Comparison of ENCODE assay signal across 9 cellular contexts in genomic region chr4:111475001-111475400, GRCh38.
DNase-seq lines count a peak whose midpoint lies in the region; ATAC-seq and TF ChIP-seq lines count a peak whose summit lies in the region.
"Had no signal": no experiment of that assay in that cellular context is flagged by ENCODE, and none has a peak within 500 bp of the region (broad histone marks: within the 10 kb centered on the region; RNA-seq: fewer than 3 reads in every experiment).

No MANE protein-coding gene starts in this region.

- H3K27ac Mint-ChIP-seq in natural killer cell treated with Interleukin-12 subunit alpha and Interleukin-12 subunit beta and Interleukin-15 and Interleukin-18, amount 100 ng/mL, for 72 hours: no peak overlapping the region
- H3K27ac Mint-ChIP-seq: activated naive CD4-positive, alpha-beta T cell treated with anti-CD3 and anti-CD28 coated beads for 36 hours had no signal

- H3K79me2 ChIP-seq in MM.1S (ENCODE audit: low read length): no peaks in the 10 kb centered on the region

- no peak overlapping the region for H2AFZ ChIP-seq in MM.1S (ENCODE audit: low read length)

- H3K4me3 ChIP-seq in MM.1S (ENCODE audit: low read length): no peak overlapping the region

- no peaks in the 10 kb centered on the region for H3K9me3 ChIP-seq in MM.1S (replicated peaks; ENCODE audit: insufficient read depth, low read length)

- no peaks in the 10 kb centered on the region for H3K9me2 ChIP-seq in MM.1S (replicated peaks; ENCODE audit: insufficient read depth, low read length)

- intact Hi-C loops in posterior cingulate gyrus (cut with DNase I): loop anchor here (5.0 kb wide), 1 partner anchor 843 kb away; no protein-coding TSS in a partner anchor

- no peaks in the 10 kb centered on the region for H3K36me3 ChIP-seq in MM.1S (replicated peaks; ENCODE audit: insufficient read depth, low read length)

- no peaks in the 10 kb centered on the region for H3K36me3 Mint-ChIP-seq in natural killer cell treated with Interleukin-12 subunit alpha and Interleukin-12 subunit beta and Interleukin-15 and Interleukin-18, amount 100 ng/mL, for 72 hours

- no peak overlapping the region for H3K4me3 Mint-ChIP-seq in natural killer cell treated with Interleukin-12 subunit alpha and Interleukin-12 subunit beta and Interleukin-15 and Interleukin-18, amount 100 ng/mL, for 72 hours
- H3K4me3 Mint-ChIP-seq: activated naive CD4-positive, alpha-beta T cell treated with anti-CD3 and anti-CD28 coated beads for 36 hours had no signal

- H4K20me1 ChIP-seq in MM.1S (ENCODE audit: insufficient read depth, low read length): no peaks in the 10 kb centered on the region

- no peak for TF ChIP-seq CTCF in MM.1S (IDR thresholded peaks at IDR 0.05; ENCODE audit: low read length)

- H3F3A ChIP-seq in MM.1S (ENCODE audit: insufficient read depth, low read length): no peaks in the 10 kb centered on the region

- no peaks in the 10 kb centered on the region for H3K4me1 ChIP-seq in MM.1S (ENCODE audit: low read length)

- no peak overlapping the region for H3K27ac ChIP-seq in MM.1S (ENCODE audit: low read length)

- no peaks in the 10 kb centered on the region for H3K27me3 Mint-ChIP-seq in natural killer cell treated with Interleukin-12 subunit alpha and Interleukin-12 subunit beta and Interleukin-15 and Interleukin-18, amount 100 ng/mL, for 72 hours

- no peak for ATAC-seq in natural killer cell treated with Interleukin-12 subunit alpha and Interleukin-12 subunit beta and Interleukin-15 and Interleukin-18, amount 100 ng/mL, for 72 hours

- no peak overlapping the region for H3K9ac ChIP-seq in MM.1S (ENCODE audit: low read length)

- no peaks in the 10 kb centered on the region for H3K4me1 Mint-ChIP-seq in natural killer cell treated with Interleukin-12 subunit alpha and Interleukin-12 subunit beta and Interleukin-15 and Interleukin-18, amount 100 ng/mL, for 72 hours (ENCODE audit: low read depth in 2 of 2)

- H3K4me2 ChIP-seq in MM.1S (ENCODE audit: low read depth, low read length): no peak overlapping the region

- peaks cover 4% of the 10 kb centered on the region for H3K9me3 Mint-ChIP-seq in natural killer cell treated with Interleukin-12 subunit alpha and Interleukin-12 subunit beta and Interleukin-15 and Interleukin-18, amount 100 ng/mL, for 72 hours

- DNase-seq in ELR (ENCODE audit: low read depth) (peak; percentile 37), NCI-H460 (ENCODE audit: extremely low read depth, low read depth) (peak; percentile 21), fibroblast of gingiva (ENCODE audit: low read depth) (peak; percentile 26), posterior cingulate gyrus (peak in 6 of 10 donors; percentile 17 to 57 (median 32)), NOMO-1 (lab: John Stamatoyannopoulos, UW; ENCODE audit: unreplicated experiment in 2 of 2) (no peak), SW 1271 (lab: John Stamatoyannopoulos, UW) (no peak), MM.1S (no peak)
- no peak for DNase-seq in natural killer cell treated with Interleukin-12 subunit alpha and Interleukin-12 subunit beta and Interleukin-15 and Interleukin-18, amount 100 ng/mL, for 72 hours (ENCODE audit: low spot score)
- DNase-seq: activated naive CD4-positive, alpha-beta T cell treated with anti-CD3 and anti-CD28 coated beads for 36 hours had no signal

- H3K27me3 ChIP-seq in MM.1S (replicated peaks; ENCODE audit: insufficient read depth, low read length): no peaks in the 10 kb centered on the region

Comparison
In these comparisons a context has a peak if more than half of its experiments do, and no peak if none do; other contexts are left out.
1. DNase-seq: peak in ELR (single experiment), NCI-H460 (single experiment), fibroblast of gingiva (single experiment) and posterior cingulate gyrus (6 of 10); none in natural killer cell treated with Interleukin-12 subunit alpha and Interleukin-12 subunit beta and Interleukin-15 and Interleukin-18, amount 100 ng/mL, for 72 hours (single experiment), NOMO-1 (0 of 2), SW 1271 (0 of 2) and MM.1S (single experiment).